In genomic region chr1:6891781-6892579, GRCh38 we compare ENCODE assay signal across 24 cellular contexts.
A peak's percentile ranks its signal among the peaks of the same experiment; 100 is the strongest.
DNase-seq lines count a peak whose midpoint lies in the region; ATAC-seq, FAIRE-seq and TF ChIP-seq lines count a peak whose summit lies in the region.
"Had no signal": no experiment of that assay in that cellular context is flagged by ENCODE, and none has a peak within 500 bp of the region (broad histone marks: within the 10 kb centered on the region; RNA-seq: fewer than 3 reads in every experiment).

No MANE protein-coding gene starts in this region.

- no peaks in the 10 kb centered on the region for H3K36me3 ChIP-seq in keratinocyte (ENCODE audit: control insufficient read depth in 2 of 2, extremely low read depth in 1 of 2, insufficient read depth in 2 of 2, low read length in 2 of 2)
- H3K36me3 ChIP-seq: colonic mucosa, transverse colon had no signal

- H2AFZ ChIP-seq in keratinocyte (ENCODE audit: control insufficient read depth, low read length) = no peak overlapping the region
- H2AFZ ChIP-seq: hepatocyte, PC-9 had no signal

- H3K27me3 ChIP-seq in keratinocyte (ENCODE audit: control insufficient read depth, extremely low read depth, insufficient read depth, low read length) = no peaks in the 10 kb centered on the region
- H3K27me3 ChIP-seq: colonic mucosa, hepatocyte, transverse colon had no signal

- no peaks in the 10 kb centered on the region for H3K9me3 Mint-ChIP-seq in activated naive CD8-positive, alpha-beta T cell treated with anti-CD3 and anti-CD28 coated beads for 36 hours
- H3K9me3 Mint-ChIP-seq: stimulated activated naive CD8-positive, alpha-beta T cell treated with anti-CD3 and anti-CD28 coated beads, Interleukin-15, Interleukin-2, amounts not matched to agents 100 ng/mL and 50 ng/mL, for 24 hours had no signal

- no peak for DNase-seq in activated CD4-positive, CD25-positive, alpha-beta regulatory T cell (lab: John Stamatoyannopoulos, UW)
- DNase-seq in AG10803 (ENCODE audit: low read depth) (peak; percentile 9), keratinocyte (ENCODE audit: low read depth, low spot score) (no peak), amygdala (lab: John Stamatoyannopoulos, UW) (no peak), NCI-H1048 (lab: John Stamatoyannopoulos, UW) (no peak), HK-2 (ENCODE audit: unreplicated experiment) (no peak)
- DNase-seq in activated naive CD8-positive, alpha-beta T cell treated with anti-CD3 and anti-CD28 coated beads for 36 hours = peak; percentile 11
- DNase-seq: activated CD8-positive, alpha-beta memory T cell treated with anti-CD3 and anti-CD28 coated beads for 24 hours; activated gamma-delta T cell treated with Interleukin-2 at 50 U/mL for 16 hours; colonic mucosa; islet precursor cell; lower lobe of right lung; NCI-H1694; NCI-H69; nucleus accumbens; PC-9; retina; SIG-M5; transverse colon had no signal

- H3K36me3 Mint-ChIP-seq in activated naive CD8-positive, alpha-beta T cell treated with anti-CD3 and anti-CD28 coated beads for 36 hours = no peaks in the 10 kb centered on the region

- H3K4me2 ChIP-seq in keratinocyte (ENCODE audit: control insufficient read depth, extremely low read depth, insufficient read depth, low read depth, low read length) = no peak overlapping the region
- H3K4me2 ChIP-seq: hepatocyte, PC-9 had no signal

- peaks cover 6% of the 10 kb centered on the region for H3K4me1 Mint-ChIP-seq in activated naive CD8-positive, alpha-beta T cell treated with anti-CD3 and anti-CD28 coated beads for 36 hours

- no peaks in the 10 kb centered on the region for H3K79me2 ChIP-seq in keratinocyte (ENCODE audit: control insufficient read depth, insufficient read depth, low read length)
- H3K79me2 ChIP-seq: hepatocyte had no signal

- no peaks in the 10 kb centered on the region for H4K20me1 ChIP-seq in keratinocyte (ENCODE audit: control insufficient read depth, extremely low read depth, insufficient read depth, low read length)

- ATAC-seq in activated CD4-positive, CD25-positive, alpha-beta regulatory T cell treated with anti-CD3 and anti-CD28 coated beads, Interleukin-2, amount 50 U/mL, for 24 hours = peak; percentile 43 to 98
- ATAC-seq: lower lobe of right lung had no signal

- no peak overlapping the region for H3K27ac ChIP-seq in keratinocyte (ENCODE audit: control insufficient read depth, insufficient read depth, low read length)
- H3K27ac ChIP-seq: colonic mucosa, hepatocyte, lower lobe of right lung, PC-9, transverse colon had no signal

- no peaks in the 10 kb centered on the region for H3K4me1 ChIP-seq in keratinocyte (ENCODE audit: control insufficient read depth, extremely low read depth, insufficient read depth, low read length)
- H3K4me1 ChIP-seq: colonic mucosa had no signal

- H3K27me3 Mint-ChIP-seq in activated naive CD8-positive, alpha-beta T cell treated with anti-CD3 and anti-CD28 coated beads for 36 hours = no peaks in the 10 kb centered on the region
- H3K27me3 Mint-ChIP-seq: stimulated activated naive CD8-positive, alpha-beta T cell treated with anti-CD3 and anti-CD28 coated beads, Interleukin-15, Interleukin-2, amounts not matched to agents 100 ng/mL and 50 ng/mL, for 24 hours had no signal

- dilution Hi-C loops in keratinocyte (cut with MboI; ENCODE audit: extremely low pct_ligation_motif_present, low sequenced_read_pairs) = no loop called here

- TF ChIP-seq CTCF in AG10803 (conservative IDR thresholded peaks at IDR 0.05; ENCODE audit: low read length) (no peak), keratinocyte (optimal IDR thresholded peaks at IDR 0.05 in 1 of 3, IDR thresholded peaks at IDR 0.05 in 1 of 3, conservative IDR thresholded peaks at IDR 0.05 in 1 of 3; ENCODE audit: extremely low read depth in 1 of 3, insufficient read depth in 2 of 3, low read length in 3 of 3) (no peak)

- no peak overlapping the region for H3K4me3 Mint-ChIP-seq in activated naive CD8-positive, alpha-beta T cell treated with anti-CD3 and anti-CD28 coated beads for 36 hours
- H3K4me3 Mint-ChIP-seq: stimulated activated naive CD8-positive, alpha-beta T cell treated with anti-CD3 and anti-CD28 coated beads, Interleukin-15, Interleukin-2, amounts not matched to agents 100 ng/mL and 50 ng/mL, for 24 hours had no signal

- H3K4me3 ChIP-seq in AG10803 (ENCODE audit: low read length) = no peak overlapping the region
- no peak overlapping the region for H3K4me3 ChIP-seq in keratinocyte (ENCODE audit: control insufficient read depth in 2 of 3, extremely low read depth in 1 of 3, insufficient read depth in 2 of 3, low read depth in 1 of 3, low read length in 3 of 3)
- H3K4me3 ChIP-seq: colonic mucosa, hepatocyte, lower lobe of right lung, PC-9, transverse colon had no signal

- no peak overlapping the region for H3K9ac ChIP-seq in keratinocyte (ENCODE audit: control insufficient read depth, extremely low read depth, insufficient read depth, low read length)

- no peak overlapping the region for H3K27ac Mint-ChIP-seq in activated naive CD8-positive, alpha-beta T cell treated with anti-CD3 and anti-CD28 coated beads for 36 hours
- H3K27ac Mint-ChIP-seq: stimulated activated naive CD8-positive, alpha-beta T cell treated with anti-CD3 and anti-CD28 coated beads, Interleukin-15, Interleukin-2, amounts not matched to agents 100 ng/mL and 50 ng/mL, for 24 hours had no signal

- H3K9me1 ChIP-seq in keratinocyte (ENCODE audit: control insufficient read depth, extremely low read depth, insufficient read depth, low read length) = no peaks in the 10 kb centered on the region

- no peaks in the 10 kb centered on the region for H3K9me3 ChIP-seq in keratinocyte (ENCODE audit: control insufficient read depth, low read depth, low read length)
- H3K9me3 ChIP-seq: colonic mucosa, lower lobe of right lung, transverse colon had no signal

- FAIRE-seq in keratinocyte (lab: Jason Lieb, UNC) = peak; percentile 23
- FAIRE-seq: GM19239, H54 had no signal

Comparison
In these comparisons a context has a peak if more than half of its experiments do, and no peak if none do; other contexts are left out.
1. DNase-seq: peak in AG10803 (single experiment) and activated naive CD8-positive, alpha-beta T cell treated with anti-CD3 and anti-CD28 coated beads for 36 hours (single experiment); none in activated CD4-positive, CD25-positive, alpha-beta regulatory T cell (0 of 4), keratinocyte (single experiment), amygdala (0 of 56), NCI-H1048 (single experiment) and HK-2 (single experiment).